In genomic region chr1:62436039-62436465, GRCh38 we compare ENCODE assay signal across 1 cellular context.
TF ChIP-seq lines count a peak whose summit lies in the region.

No MANE protein-coding gene starts in this region.

TF ChIP-seq in HepG2, 621 proteins besides CTCF, POLR2A, EP300 and RAD21 (continued from another document and continues in another):
- TF ChIP-seq MLLT10 (CRISPR knock-in tag; IDR thresholded peaks at IDR 0.05) (no peak), NR2F1 (CRISPR knock-in tag; IDR thresholded peaks at IDR 0.05) (no peak), ZNF629 (CRISPR knock-in tag; conservative IDR thresholded peaks at IDR 0.05) (peak; percentile 47; the same call in 1 of the 2 replicates), SAFB2 (CRISPR knock-in tag; IDR thresholded peaks at IDR 0.05; ENCODE audit: borderline replicate concordance, low read depth) (no peak), ZNF282 (IDR thresholded peaks at IDR 0.05; ENCODE audit: partially characterized antibody) (no peak), JARID2 (CRISPR knock-in tag; IDR thresholded peaks at IDR 0.05; ENCODE audit: insufficient replicate concordance) (no peak), PBX2 (CRISPR knock-in tag; IDR thresholded peaks at IDR 0.05) (no peak), ZNF672 (CRISPR knock-in tag; IDR thresholded peaks at IDR 0.05) (no peak), PCBP1 (IDR thresholded peaks at IDR 0.05; ENCODE audit: borderline replicate concordance, low read depth, low read length) (no peak), SPEN (CRISPR knock-in tag; IDR thresholded peaks at IDR 0.05; ENCODE audit: low read depth) (peak; percentile 16; the same call in 1 of the 2 replicates), ZNF251 (CRISPR knock-in tag; IDR thresholded peaks at IDR 0.05) (no peak), ZMAT3 (CRISPR knock-in tag; conservative IDR thresholded peaks at IDR 0.05) (no peak), ZNF275 (CRISPR knock-in tag; IDR thresholded peaks at IDR 0.05; ENCODE audit: borderline replicate concordance) (peak; percentile 25; the same call in 1 of the 2 replicates), NR2F2 (IDR thresholded peaks at IDR 0.05; ENCODE audit: borderline replicate concordance, low read depth) (no peak), KDM5B (CRISPR knock-in tag; IDR thresholded peaks at IDR 0.05; ENCODE audit: borderline replicate concordance) (no peak), NR1H2 (CRISPR knock-in tag; IDR thresholded peaks at IDR 0.05; ENCODE audit: borderline replicate concordance, low read depth) (no peak), DBP (CRISPR knock-in tag; IDR thresholded peaks at IDR 0.05; ENCODE audit: not compliant biosample characterization) (no peak), NCOR1 (IDR thresholded peaks at IDR 0.05; ENCODE audit: borderline replicate concordance, low read length) (no peak), HDAC1 (CRISPR knock-in tag; IDR thresholded peaks at IDR 0.05) (no peak), TEF (CRISPR knock-in tag; IDR thresholded peaks at IDR 0.05) (no peak), CCDC6 (CRISPR knock-in tag; IDR thresholded peaks at IDR 0.05) (no peak), SRSF4 (IDR thresholded peaks at IDR 0.05; ENCODE audit: low read depth, low read length, poor library complexity, severe bottlenecking) (no peak), REL (CRISPR knock-in tag; conservative IDR thresholded peaks at IDR 0.05) (no peak), GABPB1 (CRISPR knock-in tag; IDR thresholded peaks at IDR 0.05) (peak; percentile 89), ATRX (CRISPR knock-in tag; IDR thresholded peaks at IDR 0.05; ENCODE audit: borderline replicate concordance) (no peak), ZNF333 (CRISPR knock-in tag; IDR thresholded peaks at IDR 0.05; ENCODE audit: borderline replicate concordance) (no peak), ESRRA (CRISPR knock-in tag; IDR thresholded peaks at IDR 0.05; ENCODE audit: low read depth) (no peak), MBNL3 (CRISPR knock-in tag; conservative IDR thresholded peaks at IDR 0.05) (no peak), KMT2A (CRISPR knock-in tag; IDR thresholded peaks at IDR 0.05) (peak; percentile 26; the same call in 1 of the 2 replicates), ZNF10 (CRISPR knock-in tag; IDR thresholded peaks at IDR 0.05; ENCODE audit: borderline replicate concordance, low read depth) (no peak), ZNF124 (CRISPR knock-in tag; IDR thresholded peaks at IDR 0.05) (no peak), ZNF224 (CRISPR knock-in tag; IDR thresholded peaks at IDR 0.05) (no peak), NR3C1 (CRISPR knock-in tag; IDR thresholded peaks at IDR 0.05) (no peak), TGIF2 (CRISPR knock-in tag; IDR thresholded peaks at IDR 0.05) (no peak), NFIC (IDR thresholded peaks at IDR 0.05; ENCODE audit: low read length) (no peak), THAP11 (CRISPR knock-in tag; IDR thresholded peaks at IDR 0.05) (peak; percentile 75), CREB1 (IDR thresholded peaks at IDR 0.05) (no peak), CREB1 (CRISPR knock-in tag; IDR thresholded peaks at IDR 0.05) (peak; percentile 90), HOXA9 (CRISPR knock-in tag; IDR thresholded peaks at IDR 0.05; ENCODE audit: borderline replicate concordance) (no peak), ZNF839 (CRISPR knock-in tag; IDR thresholded peaks at IDR 0.05; ENCODE audit: borderline replicate concordance) (no peak), ZNF24 (IDR thresholded peaks at IDR 0.05) (no peak), JDP2 (CRISPR knock-in tag; IDR thresholded peaks at IDR 0.05; ENCODE audit: borderline replicate concordance) (no peak), CC2D1A (CRISPR knock-in tag; IDR thresholded peaks at IDR 0.05) (no peak), ZNF646 (CRISPR knock-in tag; IDR thresholded peaks at IDR 0.05) (no peak), ATF7-NPFF (CRISPR knock-in tag; IDR thresholded peaks at IDR 0.05; ENCODE audit: low read depth) (no peak; the same call in 1 of the 2 replicates), LRRFIP1 (CRISPR knock-in tag; conservative IDR thresholded peaks at IDR 0.05) (no peak)
- TF ChIP-seq, protein P1, sequence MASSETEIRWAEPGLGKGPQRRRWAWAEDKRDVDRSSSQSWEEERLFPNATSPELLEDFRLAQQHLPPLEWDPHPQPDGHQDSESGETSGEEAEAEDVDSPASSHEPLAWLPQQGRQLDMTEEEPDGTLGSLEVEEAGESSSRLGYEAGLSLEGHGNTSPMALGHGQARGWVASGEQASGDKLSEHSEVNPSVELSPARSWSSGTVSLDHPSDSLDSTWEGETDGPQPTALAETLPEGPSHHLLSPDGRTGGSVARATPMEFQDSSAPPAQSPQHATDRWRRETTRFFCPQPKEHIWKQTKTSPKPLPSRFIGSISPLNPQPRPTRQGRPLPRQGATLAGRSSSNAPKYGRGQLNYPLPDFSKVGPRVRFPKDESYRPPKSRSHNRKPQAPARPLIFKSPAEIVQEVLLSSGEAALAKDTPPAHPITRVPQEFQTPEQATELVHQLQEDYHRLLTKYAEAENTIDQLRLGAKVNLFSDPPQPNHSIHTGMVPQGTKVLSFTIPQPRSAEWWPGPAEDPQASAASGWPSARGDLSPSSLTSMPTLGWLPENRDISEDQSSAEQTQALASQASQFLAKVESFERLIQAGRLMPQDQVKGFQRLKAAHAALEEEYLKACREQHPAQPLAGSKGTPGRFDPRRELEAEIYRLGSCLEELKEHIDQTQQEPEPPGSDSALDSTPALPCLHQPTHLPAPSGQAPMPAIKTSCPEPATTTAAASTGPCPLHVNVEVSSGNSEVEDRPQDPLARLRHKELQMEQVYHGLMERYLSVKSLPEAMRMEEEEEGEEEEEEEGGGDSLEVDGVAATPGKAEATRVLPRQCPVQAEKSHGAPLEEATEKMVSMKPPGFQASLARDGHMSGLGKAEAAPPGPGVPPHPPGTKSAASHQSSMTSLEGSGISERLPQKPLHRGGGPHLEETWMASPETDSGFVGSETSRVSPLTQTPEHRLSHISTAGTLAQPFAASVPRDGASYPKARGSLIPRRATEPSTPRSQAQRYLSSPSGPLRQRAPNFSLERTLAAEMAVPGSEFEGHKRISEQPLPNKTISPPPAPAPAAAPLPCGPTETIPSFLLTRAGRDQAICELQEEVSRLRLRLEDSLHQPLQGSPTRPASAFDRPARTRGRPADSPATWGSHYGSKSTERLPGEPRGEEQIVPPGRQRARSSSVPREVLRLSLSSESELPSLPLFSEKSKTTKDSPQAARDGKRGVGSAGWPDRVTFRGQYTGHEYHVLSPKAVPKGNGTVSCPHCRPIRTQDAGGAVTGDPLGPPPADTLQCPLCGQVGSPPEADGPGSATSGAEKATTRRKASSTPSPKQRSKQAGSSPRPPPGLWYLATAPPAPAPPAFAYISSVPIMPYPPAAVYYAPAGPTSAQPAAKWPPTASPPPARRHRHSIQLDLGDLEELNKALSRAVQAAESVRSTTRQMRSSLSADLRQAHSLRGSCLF (CRISPR knock-in tag; IDR thresholded peaks at IDR 0.05; ENCODE audit: borderline replicate concordance), result peak; percentile 82; the same call in 1 of the 2 replicates
- TF ChIP-seq, protein P2, sequence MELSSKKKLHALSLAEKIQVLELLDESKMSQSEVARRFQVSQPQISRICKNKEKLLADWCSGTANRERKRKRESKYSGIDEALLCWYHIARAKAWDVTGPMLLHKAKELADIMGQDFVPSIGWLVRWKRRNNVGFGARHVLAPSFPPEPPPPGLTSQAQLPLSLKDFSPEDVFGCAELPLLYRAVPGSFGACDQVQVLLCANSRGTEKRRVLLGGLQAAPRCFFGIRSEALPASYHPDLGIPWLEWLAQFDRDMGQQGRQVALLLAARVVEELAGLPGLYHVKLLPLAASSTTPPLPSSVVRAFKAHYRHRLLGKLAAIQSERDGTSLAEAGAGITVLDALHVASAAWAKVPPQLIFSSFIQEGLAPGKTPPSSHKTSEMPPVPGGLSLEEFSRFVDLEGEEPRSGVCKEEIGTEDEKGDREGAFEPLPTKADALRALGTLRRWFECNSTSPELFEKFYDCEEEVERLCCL (CRISPR knock-in tag; IDR thresholded peaks at IDR 0.05; ENCODE audit: borderline replicate concordance), result peak; percentile 81; the same call in 1 of the 2 replicates
- TF ChIP-seq, protein P3, sequence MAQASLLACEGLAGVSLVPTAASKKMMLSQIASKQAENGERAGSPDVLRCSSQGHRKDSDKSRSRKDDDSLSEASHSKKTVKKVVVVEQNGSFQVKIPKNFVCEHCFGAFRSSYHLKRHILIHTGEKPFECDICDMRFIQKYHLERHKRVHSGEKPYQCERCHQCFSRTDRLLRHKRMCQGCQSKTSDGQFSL (CRISPR knock-in tag; IDR thresholded peaks at IDR 0.05), result no peak
